ENCODE assay signal across 2 cellular contexts in genomic region chr15:45666119-45666875, GRCh38.
TF ChIP-seq lines count a peak whose summit lies in the region.

No MANE protein-coding gene starts in this region.

TF ChIP-seq in HCT116, 20 proteins besides CTCF, POLR2A, EP300 and RAD21:
- TF ChIP-seq SRF (IDR thresholded peaks at IDR 0.05; ENCODE audit: low read depth) (no peak), CBX3 (IDR thresholded peaks at IDR 0.05; ENCODE audit: low read depth) (no peak), YY1 (IDR thresholded peaks at IDR 0.05; ENCODE audit: extremely low read depth, insufficient replicate concordance, low read depth, low read length) (no peak), CEBPB (IDR thresholded peaks at IDR 0.05; ENCODE audit: low read depth) (no peak), ZBTB33 (IDR thresholded peaks at IDR 0.05; ENCODE audit: extremely low read depth, insufficient replicate concordance, low read length) (no peak), SIN3A (IDR thresholded peaks at IDR 0.05; ENCODE audit: low read depth) (no peak), MAX (IDR thresholded peaks at IDR 0.05) (no peak), REST (IDR thresholded peaks at IDR 0.05; ENCODE audit: low read depth) (no peak), EZH2phosphoT487 (IDR thresholded peaks at IDR 0.05; ENCODE audit: borderline replicate concordance) (no peak), ZFX (IDR thresholded peaks at IDR 0.05) (no peak), FOSL1 (IDR thresholded peaks at IDR 0.05; ENCODE audit: low read depth) (no peak), POLR2AphosphoS5 (IDR thresholded peaks at IDR 0.05; ENCODE audit: low read depth, low read length) (no peak), EZH2 (IDR thresholded peaks at IDR 0.05) (no peak), EGR1 (IDR thresholded peaks at IDR 0.05; ENCODE audit: low read depth) (no peak), SP1 (IDR thresholded peaks at IDR 0.05; ENCODE audit: low read depth) (no peak), ATF3 (IDR thresholded peaks at IDR 0.05) (no peak), JUND (IDR thresholded peaks at IDR 0.05) (no peak), TCF7L2 (IDR thresholded peaks at IDR 0.05; ENCODE audit: borderline replicate concordance, extremely low read depth, insufficient read depth, insufficient read length) (no peak)

TF ChIP-seq in K562, 482 proteins besides CTCF, POLR2A, EP300 and RAD21:
- TF ChIP-seq PCBP2 (IDR thresholded peaks at IDR 0.05; ENCODE audit: low read depth, low read length, poor library complexity, severe bottlenecking) (peak; percentile 21), SAFB2 (IDR thresholded peaks at IDR 0.05; ENCODE audit: borderline replicate concordance, low read depth, low read length, severe bottlenecking) (no peak), MAFG (tag; conservative IDR thresholded peaks at IDR 0.05) (no peak), CEBPG (CRISPR knock-in tag; IDR thresholded peaks at IDR 0.05) (no peak), CEBPG (tag; conservative IDR thresholded peaks at IDR 0.05 in 1 of 2, IDR thresholded peaks at IDR 0.05 in 1 of 2) (no peak), HNRNPK (IDR thresholded peaks at IDR 0.05; ENCODE audit: low read depth, low read length, poor library complexity, severe bottlenecking) (peak; percentile 67), POLR3A (IDR thresholded peaks at IDR 0.05; ENCODE audit: borderline replicate concordance, extremely low read depth, insufficient read depth, insufficient read length) (no peak), GTF2F1 (IDR thresholded peaks at IDR 0.05; ENCODE audit: low read depth, low read length) (no peak)
TF ChIP-seq in K562: peak in this region for 2.
